1 cellular context compared by ENCODE assay signal in the genomic region with DNA sequence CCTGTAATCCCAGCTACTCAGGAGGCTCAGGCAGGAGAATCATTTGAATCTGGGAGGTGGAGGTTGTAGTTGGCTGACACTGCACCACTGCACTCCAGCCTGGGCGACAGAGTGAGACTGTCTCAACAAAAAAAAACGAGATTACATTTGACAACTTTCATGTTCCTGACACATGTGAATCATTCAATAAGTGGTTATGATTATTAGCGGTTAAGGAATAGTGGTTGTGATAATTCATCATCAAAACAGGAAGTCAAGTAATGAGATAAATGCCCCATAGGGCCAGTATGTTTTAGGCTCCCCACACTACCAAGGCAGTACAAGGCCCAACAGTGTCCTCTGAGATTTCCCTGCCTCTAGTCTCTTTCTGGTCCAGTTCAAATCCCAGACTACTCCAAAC.
TF ChIP-seq lines count a peak whose summit lies in the region.

No MANE protein-coding gene starts in this region.

TF ChIP-seq in A549, 52 proteins besides CTCF, POLR2A, EP300 and RAD21 (continued from another document):
- TF ChIP-seq, protein P1, sequence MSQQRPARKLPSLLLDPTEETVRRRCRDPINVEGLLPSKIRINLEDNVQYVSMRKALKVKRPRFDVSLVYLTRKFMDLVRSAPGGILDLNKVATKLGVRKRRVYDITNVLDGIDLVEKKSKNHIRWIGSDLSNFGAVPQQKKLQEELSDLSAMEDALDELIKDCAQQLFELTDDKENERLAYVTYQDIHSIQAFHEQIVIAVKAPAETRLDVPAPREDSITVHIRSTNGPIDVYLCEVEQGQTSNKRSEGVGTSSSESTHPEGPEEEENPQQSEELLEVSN (IDR thresholded peaks at IDR 0.05; ENCODE audit: borderline replicate concordance, low read depth) = no peak
- TF ChIP-seq, protein P2, sequence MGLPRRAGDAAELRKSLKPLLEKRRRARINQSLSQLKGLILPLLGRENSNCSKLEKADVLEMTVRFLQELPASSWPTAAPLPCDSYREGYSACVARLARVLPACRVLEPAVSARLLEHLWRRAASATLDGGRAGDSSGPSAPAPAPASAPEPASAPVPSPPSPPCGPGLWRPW (IDR thresholded peaks at IDR 0.05) = no peak
- no peak for TF ChIP-seq ESRRA (IDR thresholded peaks at IDR 0.05; ENCODE audit: borderline replicate concordance, low read length)
TF ChIP-seq in A549: peak in this region for 0.
